Comparison of ENCODE assay signal across 26 cellular contexts in the genomic region with DNA sequence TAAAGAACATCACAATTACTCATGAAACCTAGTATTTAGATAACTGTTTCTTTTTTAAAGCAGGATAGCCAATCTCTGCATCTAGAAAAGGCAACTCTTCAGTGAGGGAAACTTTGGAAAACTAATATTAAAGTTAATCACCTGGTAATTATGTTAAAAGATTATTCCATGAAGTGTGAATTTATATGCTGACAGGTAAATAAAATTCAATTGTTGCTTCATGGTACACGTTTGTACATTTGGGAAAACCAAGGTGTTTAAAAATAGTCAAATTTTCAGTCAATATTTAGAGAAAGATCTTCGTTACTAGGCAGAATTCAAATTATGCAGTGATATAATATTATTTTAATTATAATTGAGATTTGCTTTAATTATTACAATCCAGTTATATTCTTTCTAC.
"Had no signal": no experiment of that assay in that cellular context is flagged by ENCODE, and none has a peak within 500 bp of the region (broad histone marks: within the 10 kb centered on the region; RNA-seq: fewer than 3 reads in every experiment).

No MANE protein-coding gene starts in this region.

- FAIRE-seq: urothelium cell line had no signal

- H3K27me3 ChIP-seq: stomach, suprapubic skin, testis, thyroid gland, tibial artery, tibial nerve, transverse colon, upper lobe of left lung, upper lobe of right lung, uterus, vagina had no signal

- H3K36me3 ChIP-seq: stomach, suprapubic skin, thoracic aorta, thyroid gland, tibial artery, tibial nerve, transverse colon, upper lobe of left lung, upper lobe of right lung, uterus, vagina had no signal

- H3K4me3 ChIP-seq: stomach, suprapubic skin, testis, thoracic aorta, thyroid gland, tibial artery, tibial nerve, transverse colon, upper lobe of left lung, upper lobe of right lung, uterus, vagina had no signal

- DNase-seq: stimulated activated CD4-positive, alpha-beta T cell treated with anti-CD3 and anti-CD28 coated beads, Interleukin-2, amount 100 ng/mL, for 48 hours; stimulated activated CD4-positive, alpha-beta T cell treated with anti-CD3 and anti-CD28 coated beads, Interleukin-4, amount 100 ng/mL, for 1 hour; stimulated activated CD4-positive, alpha-beta T cell treated with anti-CD3 and anti-CD28 coated beads, Interleukin-4, amount 100 ng/mL, for 24 hours; stimulated activated CD4-positive, alpha-beta T cell treated with anti-CD3 and anti-CD28 coated beads, Interleukin-4, amount 100 ng/mL, for 4 hours; stimulated activated CD8-positive, alpha-beta memory T cell treated with anti-CD3 and anti-CD28 coated beads, Interleukin-4, amount 100 ng/mL, for 48 hours; stimulated activated naive B cell treated with anti-CD40 and anti-IgM and Interleukin-4, amounts not matched to agents 10 μg/mL and 1 μg/mL and 100 μg/mL, for 72 hours; stimulated activated naive CD4-positive, alpha-beta T cell; stimulated activated naive CD4-positive, alpha-beta T cell treated with Interleukin-2 at 50 U/mL for 16 hours; stimulated activated naive CD8-positive, alpha-beta T cell treated with anti-CD3 and anti-CD28 coated beads, Interleukin-15, amount 100 ng/mL, for 72 hours; stimulated activated naive CD8-positive, alpha-beta T cell treated with anti-CD3 and anti-CD28 coated beads, Interleukin-15, Interleukin-2, amounts not matched to agents 100 U/mL and 50 U/mL, for 24 hours; stomach; substantia nigra; testis; thyroid gland; tibial artery; transverse colon; upper lobe of left lung; upper lobe of right lung; uterus had no signal

- H3K9me3 ChIP-seq: stomach, suprapubic skin, testis, thoracic aorta, thyroid gland, tibial artery, tibial nerve, upper lobe of left lung, upper lobe of right lung, uterus, vagina had no signal

- H3K4me1 ChIP-seq: stomach, suprapubic skin, testis, thyroid gland, tibial artery, tibial nerve, transverse colon, upper lobe of left lung, upper lobe of right lung, uterus, vagina had no signal

- H3K27ac ChIP-seq: stomach, suprapubic skin, testis, thoracic aorta, thyroid gland, tibial artery, tibial nerve, transverse colon, upper lobe of left lung, upper lobe of right lung, uterus, vagina had no signal

- ATAC-seq: stimulated activated effector memory CD8-positive, alpha-beta T cell treated with anti-CD3 and anti-CD28 coated beads, Interleukin-12 subunit alpha, Interleukin-12 subunit beta, amount 100 ng/mL, for 72 hours; stimulated activated memory B cell treated with anti-CD40 and anti-IgM and Interleukin-4, amounts not matched to agents 10 μg/mL and 1 μg/mL and 100 μg/mL, for 72 hours; stimulated activated naive B cell treated with anti-CD40 and anti-IgM and Interleukin-4, amounts not matched to agents 10 μg/mL and 1 μg/mL and 100 μg/mL, for 72 hours; stimulated activated naive CD8-positive, alpha-beta T cell treated with anti-CD3 and anti-CD28 coated beads, Interleukin-15, amount 100 ng/mL, for 72 hours; stimulated activated naive CD8-positive, alpha-beta T cell treated with anti-CD3 and anti-CD28 coated beads, Interleukin-15, Interleukin-2, amounts not matched to agents 100 U/mL and 50 U/mL, for 24 hours; upper lobe of right lung had no signal
